23 cellular contexts compared by ENCODE assay signal in genomic region chr4:53923921-53924320, GRCh38.
DNase-seq lines count a peak whose midpoint lies in the region; ATAC-seq and TF ChIP-seq lines count a peak whose summit lies in the region.
"Had no signal": no experiment of that assay in that cellular context is flagged by ENCODE, and none has a peak within 500 bp of the region (broad histone marks: within the 10 kb centered on the region; RNA-seq: fewer than 3 reads in every experiment).

No MANE protein-coding gene starts in this region.

- POLR2A ChIA-PET in PC-9 (lab: Charles Lee; ENCODE audit: unreplicated experiment) = no interaction called here

- H3K36me3 ChIP-seq in GM23338 (ENCODE audit: insufficient read depth) (no peaks in the 10 kb centered on the region), PC-9 (ENCODE audit: low read depth) (no peaks in the 10 kb centered on the region), endodermal cell (ENCODE audit: control insufficient read depth, insufficient read depth, low read length) (no peaks in the 10 kb centered on the region)
- H3K36me3 ChIP-seq: BLaER1 treated with 17β-estradiol and CSF1 and Interleukin-3, amounts not matched to agents 10 nM and 100 nM had no signal

- no peak for TF ChIP-seq POLR2A in erythroblast (IDR thresholded peaks at IDR 0.05; ENCODE audit: low read length)

- H3K9ac ChIP-seq in endodermal cell (ENCODE audit: extremely low read depth, low read length, poor library complexity, severe bottlenecking) = no peak overlapping the region
- H3K9ac ChIP-seq: BLaER1 treated with 17β-estradiol and CSF1 and Interleukin-3, amounts not matched to agents 10 nM and 100 nM; SK-N-SH had no signal

- DNase-seq in GM23338 (ENCODE audit: low spot score) (no peak), PC-9 (peak in 1 of 2 experiments; percentile 50), endodermal cell (peak; percentile 53), kidney tubule cell (ENCODE audit: low spot score) (peak; percentile 24), erythroblast (lab: John Stamatoyannopoulos, UW) (no peak), NCI-H82 (lab: John Stamatoyannopoulos, UW) (no peak), DMS153 treated with DMSO at 0.1 percent for 48 hours (lab: John Stamatoyannopoulos, UW; ENCODE audit: unreplicated experiment) (no peak)
- DNase-seq: AML-193; CD4-positive, alpha-beta T cell; NCI-H1092; NCI-H1417 treated with DMSO at 0.1 percent for 48 hours; NCI-H1694 treated with DMSO at 0.1 percent for 48 hours; NCI-H2081; NCI-H345; NCI-H524; NCI-H748 treated with DMSO at 0.1 percent for 48 hours; SK-N-SH; SW 1271 had no signal

- no peaks in the 10 kb centered on the region for H3K9me2 ChIP-seq in GM23338 (ENCODE audit: insufficient read depth)
- no peaks in the 10 kb centered on the region for H3K9me2 ChIP-seq in PC-9 (ENCODE audit: insufficient read depth)
- H3K9me2 ChIP-seq: SK-N-SH had no signal

- no peaks in the 10 kb centered on the region for H3K79me2 ChIP-seq in GM23338 (replicated peaks; ENCODE audit: insufficient read depth)
- H3K79me2 ChIP-seq in PC-9 (ENCODE audit: low read depth) = no peaks in the 10 kb centered on the region

- WGBS in endodermal cell (ENCODE audit: insufficient coverage in 1 of 2, insufficient read length in 1 of 2), 2 experiments = 76% methylated on average over 5 of the region's 5 CpGs; no CpG with 5 or more reads in 1 of the 2 experiments

- H3K27me3 ChIP-seq in GM23338 (ENCODE audit: insufficient read depth) = no peaks in the 10 kb centered on the region
- no peaks in the 10 kb centered on the region for H3K27me3 ChIP-seq in PC-9 (ENCODE audit: insufficient read depth, low read depth)
- H3K27me3 ChIP-seq in endodermal cell (ENCODE audit: control insufficient read depth, insufficient read depth, low read length, poor library complexity, severe bottlenecking) = no peaks in the 10 kb centered on the region
- H3K27me3 ChIP-seq: BLaER1 treated with 17β-estradiol and CSF1 and Interleukin-3, amounts not matched to agents 10 nM and 100 nM had no signal

- H3K36me3 Mint-ChIP-seq in GM23338 (ENCODE audit: low read depth) (no peaks in the 10 kb centered on the region), endodermal cell (ENCODE audit: low read depth) (no peaks in the 10 kb centered on the region)

- BruUV-seq in PC-9 (replicated peaks; lab: Mats Ljungman, UMichigan) = no TSS peak

- H3K9me3 ChIP-seq in PC-9 (ENCODE audit: insufficient read depth, low read depth) (no peaks in the 10 kb centered on the region), endodermal cell (ENCODE audit: control insufficient read depth, low read length) (no peaks in the 10 kb centered on the region)
- H3K9me3 ChIP-seq: A549; BLaER1 treated with 17β-estradiol and CSF1 and Interleukin-3, amounts not matched to agents 10 nM and 100 nM; SK-N-SH had no signal

- no peak overlapping the region for H3K27ac Mint-ChIP-seq in GM23338
- H3K27ac Mint-ChIP-seq in endodermal cell = no peak overlapping the region
- H3K27ac Mint-ChIP-seq: CD4-positive, alpha-beta T cell had no signal

- intact Hi-C loops in PC-9 (cut with micrococcal nuclease; ENCODE audit: unreplicated experiment) = no loop called here

- no peak overlapping the region for H3K4me2 ChIP-seq in GM23338
- peak overlapping the region; percentile 73 for H3K4me2 ChIP-seq in PC-9
- H3K4me2 ChIP-seq: A549; BLaER1 treated with 17β-estradiol and CSF1 and Interleukin-3, amounts not matched to agents 10 nM and 100 nM; SK-N-SH had no signal

- H3F3A ChIP-seq in GM23338 (replicated peaks; ENCODE audit: low read depth) (no peaks in the 10 kb centered on the region), PC-9 (ENCODE audit: insufficient read depth, low read depth) (peaks cover 3% of the 10 kb centered on the region; the same call in 1 of the 2 replicates)

- H3K27ac ChIP-seq in GM23338 (ENCODE audit: low read depth) (no peak overlapping the region), PC-9 (no peak overlapping the region), endodermal cell (ENCODE audit: low read depth, low read length) (no peak overlapping the region)
- H3K27ac ChIP-seq: A549; BLaER1 treated with 17β-estradiol and CSF1 and Interleukin-3, amounts not matched to agents 10 nM and 100 nM; HL-60 had no signal

- H3K4me1 Mint-ChIP-seq in GM23338 = peaks cover 19% of the 10 kb centered on the region
- H3K4me1 Mint-ChIP-seq in endodermal cell = peaks cover 31% of the 10 kb centered on the region

- no peaks in the 10 kb centered on the region for H4K20me1 ChIP-seq in GM23338 (replicated peaks; ENCODE audit: insufficient read depth)
- no peaks in the 10 kb centered on the region for H4K20me1 ChIP-seq in PC-9 (ENCODE audit: insufficient read depth)
- H4K20me1 ChIP-seq: BLaER1 treated with 17β-estradiol and CSF1 and Interleukin-3, amounts not matched to agents 10 nM and 100 nM had no signal

- H3K4me1 ChIP-seq in GM23338 (ENCODE audit: insufficient read depth) (0 out of 2 replicates have a peak, but pooled peaks cover 8% of the 10 kb centered on the region), PC-9 (replicated peaks; ENCODE audit: insufficient read depth) (peaks cover 33% of the 10 kb centered on the region), endodermal cell (ENCODE audit: control insufficient read depth, insufficient read depth, low read length) (peaks cover 7% of the 10 kb centered on the region)

- H3K27me3 Mint-ChIP-seq in GM23338 (ENCODE audit: insufficient read depth, low read depth, poor library complexity) (peaks cover 3% of the 10 kb centered on the region), endodermal cell (ENCODE audit: insufficient read depth) (peaks cover 9% of the 10 kb centered on the region)

- H3K9me3 Mint-ChIP-seq in GM23338 (no peaks in the 10 kb centered on the region; the same call in 2 of the 3 replicates), endodermal cell (no peaks in the 10 kb centered on the region)
- H3K9me3 Mint-ChIP-seq: CD4-positive, alpha-beta T cell had no signal

- CTCF ChIA-PET in PC-9 (lab: Charles Lee) = no interaction called here

- H2AFZ ChIP-seq in GM23338 (no peak overlapping the region), PC-9 (no peak overlapping the region)

- H3K4me3 Mint-ChIP-seq in GM23338 = no peak overlapping the region; the same call in 2 of the 3 replicates
- H3K4me3 Mint-ChIP-seq in endodermal cell = no peak overlapping the region
- H3K4me3 Mint-ChIP-seq: CD4-positive, alpha-beta T cell had no signal

- peak; percentile 34; the same call in 2 of the 3 replicates for ATAC-seq in GM23338
- ATAC-seq: A549, GM12878, Panc1 had no signal

- H3K4me3 ChIP-seq in GM23338 (no peak overlapping the region), PC-9 (no peak overlapping the region), endodermal cell (ENCODE audit: low read length) (no peak overlapping the region)
- H3K4me3 ChIP-seq: A549; BLaER1 treated with 17β-estradiol and CSF1 and Interleukin-3, amounts not matched to agents 10 nM and 100 nM; GM12878 had no signal

- TF ChIP-seq CTCF in GM23338 (conservative IDR thresholded peaks at IDR 0.05; ENCODE audit: low read depth in 2 of 2) = no peak
- no peak for TF ChIP-seq CTCF in PC-9 (conservative IDR thresholded peaks at IDR 0.05)
- no peak for TF ChIP-seq CTCF in endodermal cell (conservative IDR thresholded peaks at IDR 0.05)

TF ChIP-seq in GM23338, 12 proteins besides CTCF, POLR2A, EP300 and RAD21 (continues in another document):
- TF ChIP-seq REST (IDR thresholded peaks at IDR 0.05; ENCODE audit: unreplicated experiment) = no peak

Comparison
In these comparisons a context has a peak if more than half of its experiments do, and no peak if none do; other contexts are left out.
1. DNase-seq: peak in endodermal cell (single experiment) and kidney tubule cell (single experiment); none in GM23338 (single experiment), erythroblast (0 of 2), NCI-H82 (single experiment) and DMS153 treated with DMSO at 0.1 percent for 48 hours (single experiment).